In genomic region chr1:67687198-67687545, GRCh38 we compare ENCODE assay signal across 8 cellular contexts. TPM values are rescaled to one million over a fixed set of nuclear protein-coding genes. Genes with fewer than 3 reads are reported as not detected.
DNase-seq lines count a peak whose midpoint lies in the region; ATAC-seq and TF ChIP-seq lines count a peak whose summit lies in the region.

No MANE protein-coding gene starts in this region.

- H3K4me3 ChIP-seq in BE2C (ENCODE audit: low read depth, low read length) (peak overlapping the region; percentile 84), muscle layer of colon (ENCODE audit: low read depth in 1 of 2, low read length in 2 of 2) (peak overlapping the region; percentile 39 to 83)

- peak overlapping the region; percentile 89 for H3K27ac Mint-ChIP-seq in MCF 10A (ENCODE audit: low read depth, unreplicated experiment)

- H3K9me3 Mint-ChIP-seq in MCF 10A (ENCODE audit: unreplicated experiment) = no peaks in the 10 kb centered on the region

- H3K4me3 Mint-ChIP-seq in MCF 10A (ENCODE audit: unreplicated experiment) = peak overlapping the region; percentile 87

- intact Hi-C loops in MCF 10A (cut with micrococcal nuclease) = loop anchor here (1.0 to 5.0 kb wide), 3 partner anchors 22 to 425 kb away; no protein-coding TSS in a partner anchor

- POLR2A ChIA-PET in MCF 10A (lab: Yijun Ruan, JAX) = interaction anchor here (0.7 to 12.5 kb wide), 24 partner anchors 9 to 753 kb away, joined by 3 to 446 read pairs (median 8); partner anchors contain the start of genes GNG12 and SERBP1

- TSS peak; percentile 46 for BruUV-seq in MCF 10A (replicated peaks; lab: Mats Ljungman, UMichigan)

- DNase-seq in BE2C (no peak), MCF 10A (ENCODE audit: unreplicated experiment) (no peak), DMS79 (lab: John Stamatoyannopoulos, UW) (no peak)

- H3K36me3 ChIP-seq in BE2C = peaks cover 6% of the 10 kb centered on the region; the same call in 1 of the 2 replicates
- peaks cover 3% of the 10 kb centered on the region for H3K36me3 ChIP-seq in muscle layer of colon (ENCODE audit: insufficient read depth, low read length)

- H3K36me3 Mint-ChIP-seq in MCF 10A (ENCODE audit: insufficient read depth, unreplicated experiment) = peaks cover 59% of the 10 kb centered on the region

- H3K4me1 ChIP-seq in BE2C = peaks cover 9% of the 10 kb centered on the region; the same call in 1 of the 2 replicates
- H3K4me1 ChIP-seq in muscle layer of colon (ENCODE audit: insufficient read depth, low read length) = peaks cover 15% of the 10 kb centered on the region

- H3K27me3 Mint-ChIP-seq in MCF 10A (ENCODE audit: insufficient read depth, unreplicated experiment) = no peaks in the 10 kb centered on the region

- CTCF ChIA-PET in MCF 10A (lab: Yijun Ruan, JAX) = interaction anchor here (0.9 to 6.0 kb wide), 8 partner anchors 59 to 154 kb away, joined by 3 to 67 read pairs (median 4); no protein-coding TSS in a partner anchor

- H3K27ac ChIP-seq in muscle layer of colon (ENCODE audit: low read depth, low read length) = peak overlapping the region; percentile 86

- H3K9me3 ChIP-seq in BE2C (no peaks in the 10 kb centered on the region), muscle layer of colon (ENCODE audit: low read length) (no peaks in the 10 kb centered on the region)

- H3K9ac ChIP-seq in muscle layer of colon (ENCODE audit: low read length) = no peak overlapping the region

- TF ChIP-seq CTCF in BE2C (IDR thresholded peaks at IDR 0.05; ENCODE audit: low read depth, low read length) (no peak), MCF 10A (IDR thresholded peaks at IDR 0.05; ENCODE audit: unreplicated experiment) (no peak)

- H3K27me3 ChIP-seq in BE2C = no peaks in the 10 kb centered on the region
- no peaks in the 10 kb centered on the region for H3K27me3 ChIP-seq in muscle layer of colon (ENCODE audit: control insufficient read depth in 1 of 2, insufficient read depth in 2 of 2, low read length in 2 of 2)

- ATAC-seq in HG03354 (IDR thresholded peaks at IDR 0.05; ENCODE audit: poor library complexity, severe bottlenecking, unreplicated experiment) (peak; percentile 15), GM21515 (IDR thresholded peaks at IDR 0.05; ENCODE audit: unreplicated experiment) (no peak), HG03196 (IDR thresholded peaks at IDR 0.05; ENCODE audit: unreplicated experiment) (no peak), HG03432 (IDR thresholded peaks at IDR 0.05; ENCODE audit: unreplicated experiment) (no peak)

- peaks cover 34% of the 10 kb centered on the region for H3K4me1 Mint-ChIP-seq in MCF 10A (ENCODE audit: insufficient read depth, unreplicated experiment)

RNA-seq across cellular contexts. Expression of gene GADD45A, which starts 2.2 kb away (rescaled TPM):
- polyA plus RNA-seq in BE2C (2012; ENCODE audit: insufficient read depth, insufficient read length, low read depth) = 64.4 TPM
- total RNA-seq in MCF 10A (2022) = 183 and 225 TPM in 2 replicates
